ENCODE assay signal across 19 cellular contexts in the genomic region with DNA sequence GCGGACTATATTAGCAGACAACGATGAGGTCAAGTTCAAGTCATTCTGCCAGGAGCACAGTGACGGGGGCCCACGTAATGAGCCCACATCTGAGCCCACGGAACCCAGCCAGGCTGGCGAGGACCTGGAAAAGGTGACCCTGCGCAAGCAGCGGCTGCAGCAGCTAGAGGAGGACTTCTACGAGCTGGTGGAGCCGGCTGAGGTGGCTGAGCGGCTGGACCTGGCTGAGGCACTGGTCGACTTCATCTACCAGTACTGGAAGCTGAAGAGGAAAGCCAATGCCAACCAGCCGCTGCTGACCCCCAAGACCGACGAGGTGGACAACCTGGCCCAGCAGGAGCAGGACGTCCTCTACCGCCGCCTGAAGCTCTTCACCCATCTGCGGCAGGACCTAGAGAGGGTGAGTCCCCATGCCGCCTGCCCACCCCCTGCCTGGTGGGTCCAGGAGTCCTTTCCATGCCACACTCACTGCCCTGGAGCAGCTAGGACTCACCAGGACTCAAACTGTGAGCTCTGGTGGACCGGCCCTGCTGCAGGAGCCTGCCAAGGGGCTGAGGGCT. TPM values are rescaled to one million over a fixed set of nuclear protein-coding genes. Genes with fewer than 3 reads are reported as not detected.
A peak's percentile ranks its signal among the peaks of the same experiment; 100 is the strongest.
DNase-seq lines count a peak whose midpoint lies in the region; ATAC-seq and TF ChIP-seq lines count a peak whose summit lies in the region.
"Had no signal": no experiment of that assay in that cellular context is flagged by ENCODE, and none has a peak within 500 bp of the region (broad histone marks: within the 10 kb centered on the region; RNA-seq: fewer than 3 reads in every experiment).

No MANE protein-coding gene starts in this region.

- H3K27ac ChIP-seq in neural progenitor cell: no peak overlapping the region
- no peak overlapping the region for H3K27ac ChIP-seq in mammary epithelial cell (ENCODE audit: insufficient read depth, low read depth, low read length)

- no peaks in the 10 kb centered on the region for H3K9me3 Mint-ChIP-seq in activated naive CD4-positive, alpha-beta T cell treated with anti-CD3 and anti-CD28 coated beads for 36 hours
- no peaks in the 10 kb centered on the region for H3K9me3 Mint-ChIP-seq in Caco-2 (ENCODE audit: unreplicated experiment)
- no peaks in the 10 kb centered on the region for H3K9me3 Mint-ChIP-seq in central memory CD8-positive, alpha-beta T cell
- no peaks in the 10 kb centered on the region for H3K9me3 Mint-ChIP-seq in neural progenitor cell
- no peaks in the 10 kb centered on the region for H3K9me3 Mint-ChIP-seq in HFFc6

- H3K27me3 Mint-ChIP-seq in activated naive CD4-positive, alpha-beta T cell treated with anti-CD3 and anti-CD28 coated beads for 36 hours (ENCODE audit: low read depth): no peaks in the 10 kb centered on the region
- H3K27me3 Mint-ChIP-seq in Caco-2 (ENCODE audit: insufficient read depth, unreplicated experiment): no peaks in the 10 kb centered on the region
- H3K27me3 Mint-ChIP-seq in central memory CD8-positive, alpha-beta T cell: no peaks in the 10 kb centered on the region
- H3K27me3 Mint-ChIP-seq in neural progenitor cell (ENCODE audit: insufficient read depth, low read depth): peaks cover 10% of the 10 kb centered on the region
- peaks cover 2% of the 10 kb centered on the region; the same call in 1 of the 2 replicates for H3K27me3 Mint-ChIP-seq in HFFc6 (ENCODE audit: insufficient read depth)
- H3K27me3 Mint-ChIP-seq: IgD-negative memory B cell had no signal

- no peaks in the 10 kb centered on the region for H4K20me1 ChIP-seq in neural progenitor cell (ENCODE audit: low read depth)
- no peaks in the 10 kb centered on the region for H4K20me1 ChIP-seq in mammary epithelial cell (ENCODE audit: insufficient read depth, low read length)

- H3K4me3 ChIP-seq in Caco-2 (ENCODE audit: low read depth, low read length) (no peak overlapping the region), neural progenitor cell (no peak overlapping the region), mammary epithelial cell (replicated peaks in 1 of 3; ENCODE audit: insufficient read depth in 1 of 3, low read depth in 2 of 3, low read length in 3 of 3) (no peak overlapping the region)
- H3K4me3 ChIP-seq: BLaER1 treated with 17β-estradiol and CSF1 and Interleukin-3, amounts not matched to agents 10 nM and 100 nM had no signal

- H3K36me3 Mint-ChIP-seq in activated naive CD4-positive, alpha-beta T cell treated with anti-CD3 and anti-CD28 coated beads for 36 hours (ENCODE audit: low read depth): peaks cover 35% of the 10 kb centered on the region
- H3K36me3 Mint-ChIP-seq in Caco-2 (ENCODE audit: insufficient read depth, unreplicated experiment) (peaks cover 71% of the 10 kb centered on the region), neural progenitor cell (no peaks in the 10 kb centered on the region), HFFc6 (ENCODE audit: low read depth) (peaks cover 35% of the 10 kb centered on the region)
- peaks cover 57% of the 10 kb centered on the region for H3K36me3 Mint-ChIP-seq in central memory CD8-positive, alpha-beta T cell (ENCODE audit: insufficient read depth)
- H3K36me3 Mint-ChIP-seq: IgD-negative memory B cell had no signal

- POLR2A ChIA-PET in Caco-2 (lab: Charles Lee): no interaction called here

- CTCF ChIA-PET in activated naive CD4-positive, alpha-beta T cell treated with anti-CD3 and anti-CD28 coated beads for 36 hours (lab: Charles Lee): no interaction called here
- CTCF ChIA-PET in Caco-2 (lab: Charles Lee): interaction anchor here (0.6 kb wide), 1 partner anchor 138 kb away, joined by 3 read pairs; no protein-coding TSS in a partner anchor
- CTCF ChIA-PET in mammary epithelial cell (lab: Charles Lee; ENCODE audit: low non-redundant PET): no interaction called here

- H3K4me1 Mint-ChIP-seq in activated naive CD4-positive, alpha-beta T cell treated with anti-CD3 and anti-CD28 coated beads for 36 hours (ENCODE audit: low read depth): peaks cover 3% of the 10 kb centered on the region
- H3K4me1 Mint-ChIP-seq in Caco-2 (ENCODE audit: low read depth, unreplicated experiment) (no peaks in the 10 kb centered on the region), neural progenitor cell (peaks cover 32% of the 10 kb centered on the region), HFFc6 (ENCODE audit: low read depth) (peaks cover 45% of the 10 kb centered on the region)
- peaks cover 40% of the 10 kb centered on the region for H3K4me1 Mint-ChIP-seq in central memory CD8-positive, alpha-beta T cell

- H3K79me2 ChIP-seq in neural progenitor cell (ENCODE audit: low read depth): no peaks in the 10 kb centered on the region
- H3K79me2 ChIP-seq in mammary epithelial cell (ENCODE audit: insufficient read depth, low read length): peaks cover 7% of the 10 kb centered on the region

- no peaks in the 10 kb centered on the region for H3K27me3 ChIP-seq in Caco-2 (replicated peaks; ENCODE audit: control insufficient read depth, insufficient read depth, low read length)
- no peaks in the 10 kb centered on the region for H3K27me3 ChIP-seq in neural progenitor cell
- H3K27me3 ChIP-seq in mammary epithelial cell (ENCODE audit: insufficient read depth, low read length): no peaks in the 10 kb centered on the region
- H3K27me3 ChIP-seq: BLaER1 treated with 17β-estradiol and CSF1 and Interleukin-3, amounts not matched to agents 10 nM and 100 nM had no signal

- intact Hi-C loops in activated naive CD4-positive, alpha-beta T cell treated with anti-CD3 and anti-CD28 coated beads for 36 hours (cut with micrococcal nuclease): no loop called here
- intact Hi-C loops in Caco-2 (cut with micrococcal nuclease; ENCODE audit: unreplicated experiment): no loop called here
- intact Hi-C loops in mammary epithelial cell (cut with micrococcal nuclease): no loop called here

- dilution Hi-C loops in mammary epithelial cell (cut with HindIII; ENCODE audit: low sequenced_read_pairs): no loop called here

- H3F3A ChIP-seq in neural progenitor cell (ENCODE audit: low read depth): peaks cover 10% of the 10 kb centered on the region

- BruUV-seq in Caco-2 (replicated peaks; lab: Mats Ljungman, UMichigan) (no TSS peak), mammary epithelial cell (replicated peaks; lab: Mats Ljungman, UMichigan) (no TSS peak)

- H3K9ac ChIP-seq in neural progenitor cell (no peak overlapping the region), mammary epithelial cell (ENCODE audit: insufficient read depth, low read length) (no peak overlapping the region)

- H3K4me1 ChIP-seq in Caco-2: no peaks in the 10 kb centered on the region
- peaks cover 10% of the 10 kb centered on the region for H3K4me1 ChIP-seq in neural progenitor cell
- peaks cover 12% of the 10 kb centered on the region for H3K4me1 ChIP-seq in mammary epithelial cell (ENCODE audit: insufficient read depth, low read length)

- TF ChIP-seq CTCF in Caco-2 (IDR thresholded peaks at IDR 0.05; ENCODE audit: insufficient read depth in 1 of 2, low read depth in 1 of 2, low read length in 1 of 2, severe bottlenecking in 1 of 2, unreplicated experiment in 1 of 2) (no peak), neural progenitor cell (IDR thresholded peaks at IDR 0.05) (no peak), HFFc6 (IDR thresholded peaks at IDR 0.05) (no peak), mammary epithelial cell (conservative IDR thresholded peaks at IDR 0.05 in 1 of 2, IDR thresholded peaks at IDR 0.05 in 1 of 2; ENCODE audit: extremely low read depth in 1 of 2, insufficient read depth in 1 of 2, low read depth in 1 of 2, low read length in 2 of 2) (no peak)

- H3K27ac Mint-ChIP-seq in activated naive CD4-positive, alpha-beta T cell treated with anti-CD3 and anti-CD28 coated beads for 36 hours: peak overlapping the region; percentile 13
- H3K27ac Mint-ChIP-seq in Caco-2 (ENCODE audit: unreplicated experiment) (peak overlapping the region; percentile 49), neural progenitor cell (peak overlapping the region; percentile 54), HFFc6 (no peak overlapping the region)
- peak overlapping the region; percentile 73 for H3K27ac Mint-ChIP-seq in central memory CD8-positive, alpha-beta T cell (ENCODE audit: low read depth)
- H3K27ac Mint-ChIP-seq: IgD-negative memory B cell had no signal

- H3K4me3 Mint-ChIP-seq in activated naive CD4-positive, alpha-beta T cell treated with anti-CD3 and anti-CD28 coated beads for 36 hours: no peak overlapping the region
- H3K4me3 Mint-ChIP-seq in Caco-2 (ENCODE audit: unreplicated experiment): no peak overlapping the region
- H3K4me3 Mint-ChIP-seq in central memory CD8-positive, alpha-beta T cell: no peak overlapping the region
- no peak overlapping the region for H3K4me3 Mint-ChIP-seq in neural progenitor cell
- H3K4me3 Mint-ChIP-seq in HFFc6: no peak overlapping the region
- H3K4me3 Mint-ChIP-seq: IgD-negative memory B cell had no signal

- H3K4me2 ChIP-seq in neural progenitor cell (no peak overlapping the region), mammary epithelial cell (ENCODE audit: insufficient read depth, low read depth, low read length) (no peak overlapping the region)

- DNase-seq in activated naive CD4-positive, alpha-beta T cell treated with anti-CD3 and anti-CD28 coated beads for 36 hours: no peak
- DNase-seq in activated naive CD4-positive, alpha-beta T cell treated with Interleukin-2 at 50 U/mL for 16 hours: no peak
- DNase-seq in Caco-2 (no peak), neural progenitor cell (ENCODE audit: low spot score) (no peak), HFFc6 (no peak), mammary epithelial cell (no peak), NCI-H1694 (lab: John Stamatoyannopoulos, UW) (no peak)
- no peak for DNase-seq in central memory CD8-positive, alpha-beta T cell (ENCODE audit: low spot score in 2 of 2)
- DNase-seq: DND-41, Kasumi-1, MM.1S, NCI-H1092 treated with DMSO at 0.1 percent for 48 hours, NCI-H2107, NCI-H226, NCI-H524 treated with DMSO at 0.1 percent for 48 hours had no signal

- H3K36me3 ChIP-seq in Caco-2 (ENCODE audit: control insufficient read depth, insufficient read depth, low read length): peaks cover 16% of the 10 kb centered on the region
- H3K36me3 ChIP-seq in neural progenitor cell: no peaks in the 10 kb centered on the region
- H3K36me3 ChIP-seq in mammary epithelial cell (ENCODE audit: insufficient read depth, low read length): peaks cover 12% of the 10 kb centered on the region

- 96% methylated on average over 20 of the region's 21 CpGs for WGBS in mammary epithelial cell (ENCODE audit: low coverage, missing lambda C conversion rate)

- no peaks in the 10 kb centered on the region for H3K9me3 ChIP-seq in Caco-2
- H3K9me3 ChIP-seq in neural progenitor cell (ENCODE audit: low read depth): no peaks in the 10 kb centered on the region
- no peaks in the 10 kb centered on the region for H3K9me3 ChIP-seq in mammary epithelial cell (replicated peaks; ENCODE audit: insufficient read depth, low read length)
- H3K9me3 ChIP-seq: BLaER1 treated with 17β-estradiol and CSF1 and Interleukin-3, amounts not matched to agents 10 nM and 100 nM had no signal

- H2AFZ ChIP-seq in neural progenitor cell (replicated peaks): no peak overlapping the region
- H2AFZ ChIP-seq in mammary epithelial cell (ENCODE audit: low read depth, low read length): no peak overlapping the region

- in situ Hi-C loops in mammary epithelial cell (cut with MboI; ENCODE audit: low sequenced_read_pairs in 2 of 2): no loop called here

- ATAC-seq in central memory CD8-positive, alpha-beta T cell (replicated peaks; ENCODE audit: extremely low read depth, poor library complexity, severe bottlenecking): no peak
- ATAC-seq: Panc1, Right ventricle myocardium inferior had no signal

RNA-seq across cellular contexts. Expression of gene JADE2, which starts 40.8 kb away (rescaled TPM):
- total RNA-seq in activated naive CD4-positive, alpha-beta T cell treated with anti-CD3 and anti-CD28 coated beads for 36 hours: 10 to 100 TPM; 78.4 to 86.6 TPM
- total RNA-seq in Caco-2 (2022): 65.3 and 67.6 TPM in 2 replicates
- 1.7 and 2.3 TPM in 2 replicates for total RNA-seq in neural progenitor cell (ENCODE audit: low replicate concordance)
- 10 to 100 TPM; 32.8 to 41.0 (median 39.6) TPM for total RNA-seq in HFFc6 (2021; fragmentation: NEBNext Ultra II Directional; extraction: Animal tissue kit (Norgen Biotek cat#: 25700))
- total RNA-seq in mammary epithelial cell: 10 to 100 TPM; 41.2 to 49.6 TPM
- polyA plus RNA-seq in mammary epithelial cell: 23.5 TPM
- 50.6 TPM for polyA minus RNA-seq in mammary epithelial cell

Comparison
In these comparisons a context has a peak if more than half of its experiments do, and no peak if none do; other contexts are left out.
1. RNA of gene JADE2, which starts 40.8 kb away (total RNA-seq): 78.4 to 86.6 TPM in activated naive CD4-positive, alpha-beta T cell treated with anti-CD3 and anti-CD28 coated beads for 36 hours, 65.3 to 67.6 TPM in Caco-2, 41.2 to 49.6 TPM in mammary epithelial cell and 32.8 to 41.0 TPM in HFFc6; 1.7 to 2.3 TPM in neural progenitor cell; every median in the first group is over 10 times any median in the second.